ENCODE assay signal across 25 cellular contexts in the genomic region with DNA sequence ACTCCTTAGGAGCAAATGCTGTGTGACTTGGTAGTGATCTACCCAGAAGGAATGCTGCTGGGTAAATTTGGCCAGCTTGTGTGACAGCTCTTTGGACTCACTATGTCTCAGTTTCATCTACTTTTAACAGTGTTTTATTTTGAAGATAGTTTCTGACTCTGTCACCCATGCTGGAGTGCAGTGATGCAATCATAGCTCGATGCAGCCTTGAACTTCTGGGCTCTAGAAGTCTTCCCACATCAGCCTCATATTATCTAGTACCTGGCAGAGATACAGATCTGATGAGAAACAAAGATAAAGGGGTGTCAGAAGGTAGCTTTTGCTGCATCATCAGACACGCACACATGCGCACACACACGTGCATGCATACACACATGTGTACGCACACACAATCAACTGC. TPM values are rescaled to one million over a fixed set of nuclear protein-coding genes. Genes with fewer than 3 reads are reported as not detected.
DNase-seq lines count a peak whose midpoint lies in the region; ATAC-seq, FAIRE-seq and TF ChIP-seq lines count a peak whose summit lies in the region.
"Had no signal": no experiment of that assay in that cellular context is flagged by ENCODE, and none has a peak within 500 bp of the region (broad histone marks: within the 10 kb centered on the region; RNA-seq: fewer than 3 reads in every experiment).

No MANE protein-coding gene starts in this region.

- TF ChIP-seq CTCF in HepG2 (CRISPR knock-in tag; IDR thresholded peaks at IDR 0.05) (no peak), right lobe of liver (IDR thresholded peaks at IDR 0.05) (no peak), smooth muscle cell (IDR thresholded peaks at IDR 0.05; ENCODE audit: borderline replicate concordance, insufficient read depth, poor library complexity, severe bottlenecking) (no peak), upper lobe of right lung (IDR thresholded peaks at IDR 0.05) (no peak)

- H3K9me2 ChIP-seq in GM23248 (ENCODE audit: insufficient read depth) = no peaks in the 10 kb centered on the region

- H3K36me3 ChIP-seq in HepG2 (replicated peaks in 1 of 2; ENCODE audit: control insufficient read depth in 1 of 2, insufficient read depth in 2 of 2, low read length in 2 of 2) = no peaks in the 10 kb centered on the region
- H3K36me3 ChIP-seq in right lobe of liver = no peaks in the 10 kb centered on the region
- no peaks in the 10 kb centered on the region for H3K36me3 ChIP-seq in GM23248 (ENCODE audit: low read depth)
- no peaks in the 10 kb centered on the region for H3K36me3 ChIP-seq in smooth muscle cell (ENCODE audit: low read depth)
- no peaks in the 10 kb centered on the region for H3K36me3 ChIP-seq in upper lobe of right lung
- H3K36me3 ChIP-seq: BE2C, BLaER1 had no signal

- H3K79me2 ChIP-seq in HepG2 (ENCODE audit: insufficient read depth, low read length) (no peaks in the 10 kb centered on the region), GM23248 (ENCODE audit: insufficient read depth) (no peaks in the 10 kb centered on the region), smooth muscle cell (ENCODE audit: low read depth) (no peaks in the 10 kb centered on the region)

- WGBS in HepG2 (ENCODE audit: low lambda C conversion rate) = 100% methylated on average over 3 of the region's 5 CpGs
- no CpG with 5 or more reads among the region's 5 CpGs for WGBS in right lobe of liver (ENCODE audit: insufficient coverage, low coverage, low lambda C conversion rate, missing lambda C conversion rate)
- 88 to 93% methylated on average over 2 to 5 of the region's 5 CpGs for WGBS in GM23248 (ENCODE audit: low coverage in 1 of 2, low lambda C conversion rate in 2 of 2, missing lambda C conversion rate in 2 of 2), 2 experiments
- no CpG with 5 or more reads among the region's 5 CpGs for WGBS in smooth muscle cell (ENCODE audit: low lambda C conversion rate)

- DNase-seq in HepG2 (ENCODE audit: low spot score) (no peak), right lobe of liver (no peak), GM23248 (peak; percentile 7), smooth muscle cell (lab: John Stamatoyannopoulos, UW; ENCODE audit: unreplicated experiment) (no peak), upper lobe of right lung (no peak)
- DNase-seq: BE2C; C1 segment of cervical spinal cord; CD4-positive, alpha-beta memory T cell; CD4-positive, CD25-positive, alpha-beta regulatory T cell; CD8-positive, alpha-beta memory T cell; COR-L47; DMS 273 treated with DMSO at 0.1 percent for 48 hours; DMS153; DMS53; DMS79; DND-41; GF-D8 had no signal

- ATAC-seq in HepG2 (no peak), right lobe of liver (no peak), upper lobe of right lung (no peak)
- ATAC-seq: A549 had no signal

- BruUV-seq in HepG2 (replicated peaks; lab: Mats Ljungman, UMichigan) = no TSS peak

- no peak for FAIRE-seq in HepG2 (lab: Jason Lieb, UNC)
- FAIRE-seq: A549, G401.6, GM12891, GM19239 had no signal

- H3K9ac ChIP-seq in HepG2 (ENCODE audit: insufficient read depth, low read depth, low read length) (no peak overlapping the region), GM23248 (no peak overlapping the region), smooth muscle cell (ENCODE audit: low read depth) (no peak overlapping the region)
- H3K9ac ChIP-seq: BLaER1 had no signal

- intact Hi-C loops in HepG2 (cut with micrococcal nuclease; ENCODE audit: unreplicated experiment) = no loop called here
- intact Hi-C loops in right lobe of liver (cut with DNase I) = no loop called here
- intact Hi-C loops in upper lobe of right lung (cut with DNase I) = no loop called here

- H3K27ac ChIP-seq in HepG2 (ENCODE audit: extremely low read length, insufficient read depth, low read length) (no peak overlapping the region), right lobe of liver (no peak overlapping the region), GM23248 (no peak overlapping the region), smooth muscle cell (ENCODE audit: low read depth) (no peak overlapping the region), upper lobe of right lung (no peak overlapping the region)
- H3K27ac ChIP-seq: 22Rv1, A549, BLaER1 had no signal

- H3K4me3 ChIP-seq in HepG2 (replicated peaks in 1 of 3; ENCODE audit: insufficient read depth in 1 of 3, low read depth in 2 of 3, low read length in 3 of 3) = no peak overlapping the region
- H3K4me3 ChIP-seq in right lobe of liver = no peak overlapping the region
- H3K4me3 ChIP-seq in GM23248 = no peak overlapping the region
- H3K4me3 ChIP-seq in smooth muscle cell = no peak overlapping the region
- H3K4me3 ChIP-seq in upper lobe of right lung = no peak overlapping the region
- H3K4me3 ChIP-seq: A549, BLaER1 had no signal

- H4K20me1 ChIP-seq in HepG2 (ENCODE audit: insufficient read depth, low read length) (no peaks in the 10 kb centered on the region), GM23248 (ENCODE audit: insufficient read depth) (no peaks in the 10 kb centered on the region), smooth muscle cell (ENCODE audit: low read depth) (no peaks in the 10 kb centered on the region)
- H4K20me1 ChIP-seq: BLaER1 had no signal

- no peaks in the 10 kb centered on the region for H3K27me3 ChIP-seq in HepG2 (ENCODE audit: control insufficient read depth in 1 of 2, insufficient read depth in 2 of 2, low read length in 2 of 2)
- no peaks in the 10 kb centered on the region for H3K27me3 ChIP-seq in right lobe of liver
- no peaks in the 10 kb centered on the region for H3K27me3 ChIP-seq in GM23248 (replicated peaks; ENCODE audit: insufficient read depth)
- H3K27me3 ChIP-seq in smooth muscle cell (ENCODE audit: low read depth) = no peaks in the 10 kb centered on the region
- H3K27me3 ChIP-seq in upper lobe of right lung = no peaks in the 10 kb centered on the region
- H3K27me3 ChIP-seq: BE2C, BLaER1 had no signal

- no peaks in the 10 kb centered on the region for H3F3A ChIP-seq in GM23248 (ENCODE audit: insufficient read depth)
- no peaks in the 10 kb centered on the region for H3F3A ChIP-seq in smooth muscle cell (ENCODE audit: low read depth)

- CTCF ChIA-PET in HepG2 (lab: Yijun Ruan, JAX; ENCODE audit: low intra/inter-chr PET ratio, low total read pairs) = no interaction called here

- TF ChIP-seq EP300 in HepG2 (IDR thresholded peaks at IDR 0.05; ENCODE audit: low read depth in 2 of 2, low read length in 2 of 2) (no peak), HepG2 (CRISPR knock-in tag; IDR thresholded peaks at IDR 0.05; ENCODE audit: borderline replicate concordance) (no peak)

- no peak for TF ChIP-seq RAD21 in HepG2 (CRISPR knock-in tag; IDR thresholded peaks at IDR 0.05)

- H3K4me2 ChIP-seq in HepG2 (ENCODE audit: low read depth, low read length) (no peak overlapping the region), GM23248 (ENCODE audit: unreplicated experiment) (no peak overlapping the region), smooth muscle cell (no peak overlapping the region)
- H3K4me2 ChIP-seq: A549, BLaER1 had no signal

- no peak overlapping the region for H2AFZ ChIP-seq in HepG2 (ENCODE audit: low read length)
- no peak overlapping the region for H2AFZ ChIP-seq in GM23248
- H2AFZ ChIP-seq in smooth muscle cell (ENCODE audit: low read depth) = no peak overlapping the region

- in situ Hi-C loops in HepG2 (cut with HindIII; ENCODE audit: extremely low pct_ligation_motif_present, low pct_unique_long_range_greater_than_20kb) = no loop called here
- in situ Hi-C loops in GM23248 (cut with MboI) = no loop called here

- TF ChIP-seq POLR2A in HepG2 (IDR thresholded peaks at IDR 0.05; ENCODE audit: insufficient read depth in 1 of 2, low read depth in 2 of 2, low read length in 2 of 2) = no peak
- no peak for TF ChIP-seq POLR2A in right lobe of liver (IDR thresholded peaks at IDR 0.05)

- H3K9me3 ChIP-seq in HepG2 (ENCODE audit: low read length) (no peaks in the 10 kb centered on the region), right lobe of liver (no peaks in the 10 kb centered on the region), GM23248 (ENCODE audit: low read depth) (no peaks in the 10 kb centered on the region), smooth muscle cell (replicated peaks; ENCODE audit: low read depth) (no peaks in the 10 kb centered on the region), upper lobe of right lung (no peaks in the 10 kb centered on the region)
- H3K9me3 ChIP-seq: A549, BE2C, BLaER1 had no signal

- H3K4me1 ChIP-seq in HepG2 (ENCODE audit: insufficient read depth, low read length) = no peaks in the 10 kb centered on the region
- no peaks in the 10 kb centered on the region for H3K4me1 ChIP-seq in right lobe of liver
- no peaks in the 10 kb centered on the region for H3K4me1 ChIP-seq in GM23248 (ENCODE audit: insufficient read depth)
- no peaks in the 10 kb centered on the region for H3K4me1 ChIP-seq in smooth muscle cell (ENCODE audit: low read depth)
- H3K4me1 ChIP-seq in upper lobe of right lung = no peaks in the 10 kb centered on the region
- H3K4me1 ChIP-seq: A549, BE2C, BLaER1 had no signal

- POLR2A ChIA-PET in HepG2 (lab: Yijun Ruan, JAX) = no interaction called here

RNA-seq across cellular contexts. Expression of a gene that starts 19.2 kb away (rescaled TPM):
- total RNA-seq in HepG2 (2016; rRNA removed; fragmentation: Illumina TruSeq; extraction: Trizol) (13.0 and 16.5 TPM in 2 replicates), right lobe of liver (1 to 10 TPM in 1 of 6 experiments, not detected in 5; 6.9 TPM), smooth muscle cell (not detected in 2 replicates), upper lobe of right lung (3.7 TPM)
- total RNA-seq in HepG2 (2016; cell fraction: cytosol; rRNA removed; fragmentation: Illumina TruSeq; extraction: Trizol; ENCODE audit: low read depth) = 27.6 and 28.7 TPM in 2 replicates
- total RNA-seq in HepG2 (2016; cell fraction: insoluble cytoplasmic fraction; rRNA removed; fragmentation: Illumina TruSeq; extraction: Trizol) = 10.5 and 15.3 TPM in 2 replicates
- total RNA-seq in HepG2 (2016; cell fraction: membrane; rRNA removed; fragmentation: Illumina TruSeq; extraction: Trizol) = 16.0 and 17.7 TPM in 2 replicates
- total RNA-seq in HepG2 (2016; cell fraction: nucleus; rRNA removed; fragmentation: Illumina TruSeq; extraction: Trizol) = 32.7 and 36.3 TPM in 2 replicates
- polyA plus RNA-seq in HepG2 (2011; rRNA removed) (6.0 and 6.6 TPM in 2 replicates), GM23248 (2016; fragmentation: Nextera tagmentation; extraction: Ambion mirVana) (9.6 and 10.8 TPM in 2 replicates), smooth muscle cell (not detected in 2 replicates)
- polyA plus RNA-seq in HepG2 (2011; cell fraction: cytosol; rRNA removed) = 7.5 and 9.3 TPM in 2 replicates
- 6.6 and 7.8 TPM in 2 replicates for polyA plus RNA-seq in HepG2 (2011; cell fraction: nucleus; rRNA removed)
- polyA plus RNA-seq in HepG2 (2012) = 7.6 and 9.9 TPM in 2 replicates
- 4.0 and 4.1 TPM in 2 replicates for polyA plus RNA-seq in HepG2 (2016; cell fraction: cytosol; fragmentation: Illumina TruSeq; extraction: Trizol; ENCODE audit: low read depth)
- 4.2 and 6.0 TPM in 2 replicates for polyA plus RNA-seq in HepG2 (2016; cell fraction: insoluble cytoplasmic fraction; fragmentation: Illumina TruSeq; extraction: Trizol; ENCODE audit: low read depth)
- polyA plus RNA-seq in HepG2 (2016; cell fraction: membrane; fragmentation: Illumina TruSeq; extraction: Trizol; ENCODE audit: low read depth) = 3.2 and 4.4 TPM in 2 replicates
- 6.1 and 7.8 TPM in 2 replicates for polyA plus RNA-seq in HepG2 (2016; cell fraction: nucleus; fragmentation: Illumina TruSeq; extraction: Trizol; ENCODE audit: insufficient read depth, low read depth)
- polyA minus RNA-seq in HepG2 (2011; rRNA and poly(A)+ RNA removed; ENCODE audit: low replicate concordance) = 50.9 TPM in 1 of 2 replicates, not detected in the other
- 9.8 and 12.3 TPM in 2 replicates for polyA minus RNA-seq in HepG2 (2011; cell fraction: cytosol; rRNA and poly(A)+ RNA removed)
- polyA minus RNA-seq in HepG2 (2011; cell fraction: nucleus; rRNA and poly(A)+ RNA removed) = 54.1 and 74.3 TPM in 2 replicates
- total RNA-seq in GM23248 (2014; rRNA removed; shearing (Covaris generic)) = 16.9 and 27.6 TPM in 2 replicates
- total RNA-seq: CD4-positive, CD25-positive, alpha-beta regulatory T cell; Daoy had no signal
- polyA plus RNA-seq: CD14-positive monocyte; CD4-positive, alpha-beta memory T cell; CD8-positive, alpha-beta memory T cell had no signal
